25 cellular contexts compared by ENCODE assay signal in genomic region chr14:24414077-24414476, GRCh38. TPM values are rescaled to one million over a fixed set of nuclear protein-coding genes. Genes with fewer than 3 reads are reported as not detected.
"Had no signal": no experiment of that assay in that cellular context is flagged by ENCODE, and none has a peak within 500 bp of the region (broad histone marks: within the 10 kb centered on the region; RNA-seq: fewer than 3 reads in every experiment).

No MANE protein-coding gene starts in this region.

- H3K4me2 ChIP-seq: hepatocyte had no signal

- H3K36me3 Mint-ChIP-seq: immature natural killer cell had no signal

- H3K9me3 Mint-ChIP-seq: dendritic cell treated with granulocyte-macrophage colony-stimulating factor and Interleukin-4, amounts not matched to agents 40 ng/mL and 50 ng/mL, for 4 days; effector memory CD8-positive, alpha-beta T cell; immature natural killer cell; mesothelial cell of epicardium had no signal

- H3K36me3 ChIP-seq: colonic mucosa had no signal

- H3K79me2 ChIP-seq: hepatocyte had no signal

- DNase-seq: cerebellar nuclear complex; colonic mucosa; cortex of kidney; effector CD8-positive, alpha-beta T cell; effector memory CD8-positive, alpha-beta T cell; foreskin keratinocyte; heart left ventricle; hypothalamus; immature natural killer cell; islet precursor cell; kidney; kidney glomerular epithelial cell; left ventricle myocardium superior; lower lobe of right lung; mesenchymal stem cell; mucosa of descending colon had no signal

- H3K9me3 ChIP-seq: colonic mucosa, esophagus muscularis mucosa, gastroesophageal sphincter, heart left ventricle, lower lobe of right lung, mucosa of descending colon had no signal

- FAIRE-seq: endothelial cell of umbilical vein, frontal cortex, kidney had no signal

- ATAC-seq: effector memory CD8-positive, alpha-beta T cell; foreskin keratinocyte; gastroesophageal sphincter; heart left ventricle; left colon; left lobe of liver; left ventricle myocardium superior; lower lobe of right lung; mucosa of descending colon had no signal

- H2AFZ ChIP-seq: hepatocyte had no signal

- H3K27me3 ChIP-seq: colonic mucosa, esophagus muscularis mucosa, foreskin keratinocyte, heart left ventricle, hepatocyte had no signal

- H3K27ac Mint-ChIP-seq: dendritic cell treated with granulocyte-macrophage colony-stimulating factor and Interleukin-4, amounts not matched to agents 40 ng/mL and 50 ng/mL, for 4 days; effector memory CD8-positive, alpha-beta T cell; immature natural killer cell; mesothelial cell of epicardium had no signal

- H3K4me3 ChIP-seq: colonic mucosa, esophagus muscularis mucosa, gastroesophageal sphincter, heart left ventricle, hepatocyte, lower lobe of right lung, mucosa of descending colon had no signal

- H3K27ac ChIP-seq: colonic mucosa, esophagus muscularis mucosa, foreskin keratinocyte, gastroesophageal sphincter, heart left ventricle, hepatocyte, lower lobe of right lung had no signal

- H3K4me1 Mint-ChIP-seq: immature natural killer cell had no signal

- H3K4me3 Mint-ChIP-seq: dendritic cell treated with granulocyte-macrophage colony-stimulating factor and Interleukin-4, amounts not matched to agents 40 ng/mL and 50 ng/mL, for 4 days; effector memory CD8-positive, alpha-beta T cell; immature natural killer cell; mesothelial cell of epicardium had no signal

RNA-seq across cellular contexts. Expression of gene CBLN3, which starts 15.4 kb away (rescaled TPM):
- total RNA-seq: frontal cortex had no signal
- polyA plus RNA-seq: immature natural killer cell had no signal

RNA-seq across cellular contexts. Expression of gene NFATC4, which starts 46.1 kb away (rescaled TPM):
- polyA plus RNA-seq: immature natural killer cell had no signal
